ENCODE assay signal across 1 cellular context in the genomic region with DNA sequence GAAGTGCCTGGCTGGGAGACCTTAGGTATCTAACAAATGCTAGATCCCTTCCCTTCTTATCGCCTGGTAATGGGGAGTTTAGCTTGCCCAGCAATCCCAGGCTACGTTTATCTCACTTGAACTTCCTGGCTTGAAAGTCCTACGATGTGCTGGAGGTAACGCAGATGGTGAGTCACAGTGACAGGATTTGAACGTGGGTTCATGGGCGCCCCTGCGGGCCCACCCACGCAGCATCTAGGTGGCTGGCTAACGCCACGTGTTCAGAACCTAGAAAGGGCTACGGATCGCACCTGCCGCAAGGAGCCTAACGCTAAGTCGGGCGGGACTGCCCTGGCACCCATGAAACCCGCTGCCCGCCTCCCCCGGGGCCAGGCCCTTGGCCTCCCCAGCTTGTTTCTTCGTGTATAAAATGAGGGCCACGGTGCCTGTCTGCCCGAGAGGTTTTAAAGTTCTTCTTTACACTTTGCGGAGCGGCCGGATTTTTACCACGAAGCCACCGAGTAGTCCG.
TF ChIP-seq lines count a peak whose summit lies in the region.

No MANE protein-coding gene starts in this region.

TF ChIP-seq in K562, 482 proteins besides CTCF, POLR2A, EP300 and RAD21 (continued from another document and continues in another):
- TF ChIP-seq USF1 (CRISPR knock-in tag; IDR thresholded peaks at IDR 0.05) (peak; percentile 75), MYBL2 (IDR thresholded peaks at IDR 0.05; ENCODE audit: low read depth) (no peak), MYBL2 (CRISPR knock-in tag; IDR thresholded peaks at IDR 0.05; ENCODE audit: borderline replicate concordance) (no peak), SMARCA4 (IDR thresholded peaks at IDR 0.05) (peak; percentile 87), CREM (IDR thresholded peaks at IDR 0.05; ENCODE audit: low read depth) (peak; percentile 84), ZBTB1 (CRISPR knock-in tag; IDR thresholded peaks at IDR 0.05; ENCODE audit: borderline replicate concordance, low read depth) (peak; percentile 89), PHF8 (IDR thresholded peaks at IDR 0.05; ENCODE audit: borderline replicate concordance, low read length) (0 out of 2 replicates have a peak, but pooled peaks have one; percentile 61), ZBTB2 (IDR thresholded peaks at IDR 0.05) (peak; percentile 84), CREB1 (IDR thresholded peaks at IDR 0.05) (peak; percentile 60), CREB1 (CRISPR knock-in tag; IDR thresholded peaks at IDR 0.05) (peak; percentile 6; the same call in 1 of the 2 replicates), SMARCB1 (IDR thresholded peaks at IDR 0.05; ENCODE audit: insufficient read length, low read depth) (no peak), TAF9B (IDR thresholded peaks at IDR 0.05; ENCODE audit: partially characterized antibody) (peak; percentile 11), ZNF764 (CRISPR knock-in tag; IDR thresholded peaks at IDR 0.05; ENCODE audit: low read depth) (no peak), FOS (IDR thresholded peaks at IDR 0.05; ENCODE audit: extremely low read depth, insufficient read length) (peak; percentile 38), KDM5B (IDR thresholded peaks at IDR 0.05; ENCODE audit: insufficient replicate concordance, low read depth, low read length) (peak; percentile 89), STAT5B (CRISPR knock-in tag; IDR thresholded peaks at IDR 0.05) (no peak), AFF4 (CRISPR knock-in tag; IDR thresholded peaks at IDR 0.05) (peak; percentile 88), ZNF766 (CRISPR knock-in tag; conservative IDR thresholded peaks at IDR 0.05) (no peak; the same call in 1 of the 2 replicates), ZNF699 (CRISPR knock-in tag; IDR thresholded peaks at IDR 0.05; ENCODE audit: insufficient replicate concordance) (no peak), SMARCE1 (IDR thresholded peaks at IDR 0.05) (peak; percentile 80; the same call in 1 of the 2 replicates), ZNF140 (CRISPR knock-in tag; IDR thresholded peaks at IDR 0.05) (no peak), HMG20B (CRISPR knock-in tag; IDR thresholded peaks at IDR 0.05) (0 out of 2 replicates have a peak, but pooled peaks have one; percentile 81), PTBP1 (IDR thresholded peaks at IDR 0.05; ENCODE audit: low read depth, low read length) (no peak), ZBTB5 (IDR thresholded peaks at IDR 0.05) (peak; percentile 49; the same call in 1 of the 2 replicates), SOX6 (IDR thresholded peaks at IDR 0.05) (peak; percentile 7; the same call in 1 of the 2 replicates), ZNF253 (CRISPR knock-in tag; conservative IDR thresholded peaks at IDR 0.05) (no peak), SPI1 (IDR thresholded peaks at IDR 0.05; ENCODE audit: borderline replicate concordance, low read depth, low read length) (peak; percentile 58; the same call in 1 of the 2 replicates), ZBTB17 (CRISPR knock-in tag; IDR thresholded peaks at IDR 0.05) (peak; percentile 27; the same call in 1 of the 2 replicates), C11orf30 (IDR thresholded peaks at IDR 0.05; ENCODE audit: low read depth) (0 out of 2 replicates have a peak, but pooled peaks have one; percentile 10), NR2C2 (CRISPR knock-in tag; IDR thresholded peaks at IDR 0.05) (0 out of 2 replicates have a peak, but pooled peaks have one; percentile 6), NR2C2 (tag; IDR thresholded peaks at IDR 0.05) (peak; percentile 75), YY1 (IDR thresholded peaks at IDR 0.05; ENCODE audit: borderline replicate concordance in 1 of 3, control insufficient read depth in 1 of 3, extremely low read depth in 1 of 3, insufficient read depth in 3 of 3, insufficient read length in 1 of 3, insufficient replicate concordance in 2 of 3, low read depth in 1 of 3, low read length in 2 of 3) (peak in 1 of 3 experiments; percentile 38), ZNF668 (CRISPR knock-in tag; IDR thresholded peaks at IDR 0.05) (0 out of 2 replicates have a peak, but pooled peaks have one; percentile 7), CCNT2 (IDR thresholded peaks at IDR 0.05; ENCODE audit: borderline replicate concordance, extremely low read depth, insufficient read length, low read depth, low read length) (peak; percentile 59), POLR2AphosphoS5 (IDR thresholded peaks at IDR 0.05; ENCODE audit: control insufficient read depth, insufficient read depth, low read depth, low read length) (peak; percentile 38; the same call in 1 of the 2 replicates), ZEB2 (IDR thresholded peaks at IDR 0.05) (peak; percentile 55; the same call in 1 of the 2 replicates), ZNF778 (CRISPR knock-in tag; IDR thresholded peaks at IDR 0.05) (no peak), PYGO2 (tag; IDR thresholded peaks at IDR 0.05) (no peak), CBFA2T2 (conservative IDR thresholded peaks at IDR 0.05) (peak; percentile 57), ZNF586 (CRISPR knock-in tag; conservative IDR thresholded peaks at IDR 0.05) (no peak), E2F6 (IDR thresholded peaks at IDR 0.05; ENCODE audit: borderline replicate concordance in 1 of 2, extremely low read depth in 1 of 2, insufficient read depth in 1 of 2, insufficient read length in 1 of 2, low read depth in 1 of 2, low read length in 1 of 2, poor library complexity in 1 of 2, severe bottlenecking in 1 of 2) (peak; percentile 61 to 76), ZNF589 (CRISPR knock-in tag; IDR thresholded peaks at IDR 0.05; ENCODE audit: low read depth) (peak; percentile 79), JUNB (CRISPR knock-in tag; conservative IDR thresholded peaks at IDR 0.05) (peak; percentile 19; the same call in 1 of the 2 replicates), FOXP1 (CRISPR knock-in tag; IDR thresholded peaks at IDR 0.05) (peak; percentile 80), TCF7L2 (IDR thresholded peaks at IDR 0.05; ENCODE audit: low read depth, low read length) (no peak), ZBED1 (IDR thresholded peaks at IDR 0.05) (no peak), ESRRB (CRISPR knock-in tag; IDR thresholded peaks at IDR 0.05; ENCODE audit: borderline replicate concordance) (no peak), ZNF184 (CRISPR knock-in tag; IDR thresholded peaks at IDR 0.05) (no peak), RNF2 (IDR thresholded peaks at IDR 0.05) (peak; percentile 60; the same call in 1 of the 2 replicates), CEBPB (tag; IDR thresholded peaks at IDR 0.05) (no peak)
- TF ChIP-seq, protein P1, sequence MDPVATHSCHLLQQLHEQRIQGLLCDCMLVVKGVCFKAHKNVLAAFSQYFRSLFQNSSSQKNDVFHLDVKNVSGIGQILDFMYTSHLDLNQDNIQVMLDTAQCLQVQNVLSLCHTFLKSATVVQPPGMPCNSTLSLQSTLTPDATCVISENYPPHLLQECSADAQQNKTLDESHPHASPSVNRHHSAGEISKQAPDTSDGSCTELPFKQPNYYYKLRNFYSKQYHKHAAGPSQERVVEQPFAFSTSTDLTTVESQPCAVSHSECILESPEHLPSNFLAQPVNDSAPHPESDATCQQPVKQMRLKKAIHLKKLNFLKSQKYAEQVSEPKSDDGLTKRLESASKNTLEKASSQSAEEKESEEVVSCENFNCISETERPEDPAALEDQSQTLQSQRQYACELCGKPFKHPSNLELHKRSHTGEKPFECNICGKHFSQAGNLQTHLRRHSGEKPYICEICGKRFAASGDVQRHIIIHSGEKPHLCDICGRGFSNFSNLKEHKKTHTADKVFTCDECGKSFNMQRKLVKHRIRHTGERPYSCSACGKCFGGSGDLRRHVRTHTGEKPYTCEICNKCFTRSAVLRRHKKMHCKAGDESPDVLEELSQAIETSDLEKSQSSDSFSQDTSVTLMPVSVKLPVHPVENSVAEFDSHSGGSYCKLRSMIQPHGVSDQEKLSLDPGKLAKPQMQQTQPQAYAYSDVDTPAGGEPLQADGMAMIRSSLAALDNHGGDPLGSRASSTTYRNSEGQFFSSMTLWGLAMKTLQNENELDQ (CRISPR knock-in tag; IDR thresholded peaks at IDR 0.05; ENCODE audit: borderline replicate concordance), result no peak
- TF ChIP-seq, protein P2, sequence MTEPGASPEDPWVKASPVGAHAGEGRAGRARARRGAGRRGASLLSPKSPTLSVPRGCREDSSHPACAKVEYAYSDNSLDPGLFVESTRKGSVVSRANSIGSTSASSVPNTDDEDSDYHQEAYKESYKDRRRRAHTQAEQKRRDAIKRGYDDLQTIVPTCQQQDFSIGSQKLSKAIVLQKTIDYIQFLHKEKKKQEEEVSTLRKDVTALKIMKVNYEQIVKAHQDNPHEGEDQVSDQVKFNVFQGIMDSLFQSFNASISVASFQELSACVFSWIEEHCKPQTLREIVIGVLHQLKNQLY (CRISPR knock-in tag; conservative IDR thresholded peaks at IDR 0.05), result no peak
- TF ChIP-seq, protein P3, sequence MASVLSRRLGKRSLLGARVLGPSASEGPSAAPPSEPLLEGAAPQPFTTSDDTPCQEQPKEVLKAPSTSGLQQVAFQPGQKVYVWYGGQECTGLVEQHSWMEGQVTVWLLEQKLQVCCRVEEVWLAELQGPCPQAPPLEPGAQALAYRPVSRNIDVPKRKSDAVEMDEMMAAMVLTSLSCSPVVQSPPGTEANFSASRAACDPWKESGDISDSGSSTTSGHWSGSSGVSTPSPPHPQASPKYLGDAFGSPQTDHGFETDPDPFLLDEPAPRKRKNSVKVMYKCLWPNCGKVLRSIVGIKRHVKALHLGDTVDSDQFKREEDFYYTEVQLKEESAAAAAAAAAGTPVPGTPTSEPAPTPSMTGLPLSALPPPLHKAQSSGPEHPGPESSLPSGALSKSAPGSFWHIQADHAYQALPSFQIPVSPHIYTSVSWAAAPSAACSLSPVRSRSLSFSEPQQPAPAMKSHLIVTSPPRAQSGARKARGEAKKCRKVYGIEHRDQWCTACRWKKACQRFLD (CRISPR knock-in tag; IDR thresholded peaks at IDR 0.05), result peak; percentile 16; the same call in 1 of the 2 replicates
